9 cellular contexts compared by ENCODE assay signal in genomic region chr15:77654975-77655374, GRCh38. TPM values are rescaled to one million over a fixed set of nuclear protein-coding genes. Genes with fewer than 3 reads are reported as not detected.
A peak's percentile ranks its signal among the peaks of the same experiment; 100 is the strongest.
DNase-seq lines count a peak whose midpoint lies in the region; ATAC-seq and TF ChIP-seq lines count a peak whose summit lies in the region.
"Had no signal": no experiment of that assay in that cellular context is flagged by ENCODE, and none has a peak within 500 bp of the region (broad histone marks: within the 10 kb centered on the region; RNA-seq: fewer than 3 reads in every experiment).

No MANE protein-coding gene starts in this region.

- no peak overlapping the region for H2BK15ac ChIP-seq in mesendoderm (replicated peaks; ENCODE audit: low read depth)

- H3K4me3 ChIP-seq in DOHH2 (ENCODE audit: low read length), result no peak overlapping the region
- H3K4me3 ChIP-seq in astrocyte of the cerebellum (ENCODE audit: low read depth, low read length), result no peak overlapping the region
- H3K4me3 ChIP-seq in mesendoderm (ENCODE audit: low read length), result no peak overlapping the region

- H3K27ac Mint-ChIP-seq in activated CD4-positive, alpha-beta T cell treated with anti-CD3 and anti-CD28 coated beads, Interleukin-2, amount 10 ng/mL, durations not matched to agents 7 days and 5 days, result no peak overlapping the region
- H3K27ac Mint-ChIP-seq in stimulated activated naive B cell treated with anti-CD40 and anti-IgM and Interleukin-4, amounts not matched to agents 10 μg/mL and 1 μg/mL and 100 μg/mL, for 72 hours, result no peak overlapping the region

- POLR2A ChIA-PET in activated CD4-positive, alpha-beta T cell treated with anti-CD3 and anti-CD28 coated beads, Interleukin-2, amount 10 ng/mL, durations not matched to agents 7 days and 5 days (lab: Charles Lee), result no interaction called here

- H3K27ac ChIP-seq in DOHH2 (ENCODE audit: low read depth, low read length), result no peak overlapping the region
- H3K27ac ChIP-seq in mesendoderm (ENCODE audit: low read depth, low read length), result no peak overlapping the region

- H3K4me2 ChIP-seq in DOHH2 (ENCODE audit: low read length) (no peak overlapping the region), mesendoderm (ENCODE audit: low read length) (no peak overlapping the region)

- H3K79me1 ChIP-seq in mesendoderm (ENCODE audit: low read length), result no peaks in the 10 kb centered on the region

- no peak overlapping the region for H4K5ac ChIP-seq in mesendoderm (ENCODE audit: low read length)

- H4K20me1 ChIP-seq in DOHH2 (ENCODE audit: control insufficient read depth, insufficient read depth, low read depth, low read length), result no peaks in the 10 kb centered on the region

- DNase-seq in HuH-7 (ENCODE audit: low spot score) (peak; percentile 90), astrocyte of the cerebellum (ENCODE audit: low read depth) (no peak), mesendoderm (peak; percentile 75), pons (ENCODE audit: low spot score) (no peak), DMS153 (lab: John Stamatoyannopoulos, UW) (no peak)
- DNase-seq in activated CD4-positive, alpha-beta T cell treated with anti-CD3 and anti-CD28 coated beads, Interleukin-2, amount 10 ng/mL, durations not matched to agents 7 days and 5 days, result no peak
- no peak for DNase-seq in stimulated activated naive B cell treated with anti-CD40 and anti-IgM and Interleukin-4, amounts not matched to agents 10 μg/mL and 1 μg/mL and 100 μg/mL, for 72 hours
- DNase-seq: stimulated activated CD4-positive, alpha-beta T cell treated with anti-CD3 and anti-CD28 coated beads, Interleukin-2, amount 100 ng/mL, for 48 hours had no signal

- TF ChIP-seq CTCF in DOHH2 (IDR thresholded peaks at IDR 0.05; ENCODE audit: low read depth, low read length, poor library complexity, severe bottlenecking), result peak; percentile 51
- peak; percentile 40 for TF ChIP-seq CTCF in astrocyte of the cerebellum (IDR thresholded peaks at IDR 0.05; ENCODE audit: low read depth, low read length, missing control alignments)

- H2BK5ac ChIP-seq in mesendoderm (ENCODE audit: low read length), result no peak overlapping the region

- WGBS in mesendoderm (ENCODE audit: extremely low coverage, insufficient coverage, low lambda C conversion rate), result no CpG with 5 or more reads among the region's 4 CpGs

- H3K18ac ChIP-seq in mesendoderm (ENCODE audit: low read length), result no peak overlapping the region

- H2BK120ac ChIP-seq in mesendoderm (ENCODE audit: low read depth, low read length), result no peak overlapping the region

- no peak overlapping the region for H3K56ac ChIP-seq in mesendoderm (ENCODE audit: low read length)

- H3K9ac ChIP-seq in mesendoderm (ENCODE audit: low read length), result no peak overlapping the region

- no peak overlapping the region for H4K8ac ChIP-seq in mesendoderm (ENCODE audit: low read depth, low read length)

- H3K27me3 ChIP-seq in DOHH2 (ENCODE audit: control insufficient read depth, low read length), result peaks cover 25% of the 10 kb centered on the region
- H3K27me3 ChIP-seq in mesendoderm (ENCODE audit: insufficient read depth, low read length, poor library complexity), result no peaks in the 10 kb centered on the region

- H3K36me3 Mint-ChIP-seq in activated CD4-positive, alpha-beta T cell treated with anti-CD3 and anti-CD28 coated beads, Interleukin-2, amount 10 ng/mL, durations not matched to agents 7 days and 5 days (ENCODE audit: low read depth), result no peaks in the 10 kb centered on the region
- no peaks in the 10 kb centered on the region for H3K36me3 Mint-ChIP-seq in stimulated activated naive B cell treated with anti-CD40 and anti-IgM and Interleukin-4, amounts not matched to agents 10 μg/mL and 1 μg/mL and 100 μg/mL, for 72 hours

- no peaks in the 10 kb centered on the region for H3K9me3 Mint-ChIP-seq in activated CD4-positive, alpha-beta T cell treated with anti-CD3 and anti-CD28 coated beads, Interleukin-2, amount 10 ng/mL, durations not matched to agents 7 days and 5 days
- peaks cover 0 to 5% of the 10 kb centered on the region in 2 donors for H3K9me3 Mint-ChIP-seq in stimulated activated naive B cell treated with anti-CD40 and anti-IgM and Interleukin-4, amounts not matched to agents 10 μg/mL and 1 μg/mL and 100 μg/mL, for 72 hours

- no peak overlapping the region for H3K4ac ChIP-seq in mesendoderm (ENCODE audit: low read depth, low read length)

- no peaks in the 10 kb centered on the region for H3K4me1 Mint-ChIP-seq in activated CD4-positive, alpha-beta T cell treated with anti-CD3 and anti-CD28 coated beads, Interleukin-2, amount 10 ng/mL, durations not matched to agents 7 days and 5 days
- H3K4me1 Mint-ChIP-seq in stimulated activated naive B cell treated with anti-CD40 and anti-IgM and Interleukin-4, amounts not matched to agents 10 μg/mL and 1 μg/mL and 100 μg/mL, for 72 hours, result peaks cover 0 to under 1% of the 10 kb centered on the region in 2 donors

- no peaks in the 10 kb centered on the region for H3F3A ChIP-seq in DOHH2 (ENCODE audit: control insufficient read depth, insufficient read depth)

- no peak for ATAC-seq in stimulated activated naive B cell treated with anti-CD40 and anti-IgM and Interleukin-4, amounts not matched to agents 10 μg/mL and 1 μg/mL and 100 μg/mL, for 72 hours (replicated peaks)

- no peaks in the 10 kb centered on the region for H3K36me3 ChIP-seq in DOHH2 (ENCODE audit: control insufficient read depth, low read length)
- H3K36me3 ChIP-seq in mesendoderm (ENCODE audit: control insufficient read depth, insufficient read depth, low read length), result no peaks in the 10 kb centered on the region

- no peak overlapping the region for H2AK5ac ChIP-seq in mesendoderm (ENCODE audit: low read length)

- H3K9me2 ChIP-seq in DOHH2 (replicated peaks; ENCODE audit: control insufficient read depth, low read length), result no peaks in the 10 kb centered on the region

- H3K4me1 ChIP-seq in DOHH2 (ENCODE audit: control insufficient read depth, low read length), result no peaks in the 10 kb centered on the region
- H3K4me1 ChIP-seq in mesendoderm (ENCODE audit: control insufficient read depth, low read depth, low read length), result peaks cover 1% of the 10 kb centered on the region

- H3K23ac ChIP-seq in mesendoderm (ENCODE audit: low read length), result no peak overlapping the region

- H3K4me3 Mint-ChIP-seq in activated CD4-positive, alpha-beta T cell treated with anti-CD3 and anti-CD28 coated beads, Interleukin-2, amount 10 ng/mL, durations not matched to agents 7 days and 5 days, result no peak overlapping the region
- no peak overlapping the region for H3K4me3 Mint-ChIP-seq in stimulated activated naive B cell treated with anti-CD40 and anti-IgM and Interleukin-4, amounts not matched to agents 10 μg/mL and 1 μg/mL and 100 μg/mL, for 72 hours

- H3K9me3 ChIP-seq in DOHH2 (ENCODE audit: control insufficient read depth, insufficient read depth, low read length), result peaks cover 4% of the 10 kb centered on the region; the same call in 1 of the 2 replicates

- in situ Hi-C loops in astrocyte of the cerebellum (cut with HindIII; ENCODE audit: low sequenced_read_pairs), result loop anchor here (5.0 kb wide), 2 partner anchors 47 to 82 kb away; no protein-coding TSS in a partner anchor

- CTCF ChIA-PET in activated CD4-positive, alpha-beta T cell treated with anti-CD3 and anti-CD28 coated beads, Interleukin-2, amount 10 ng/mL, durations not matched to agents 7 days and 5 days (lab: Charles Lee), result interaction anchor here (0.6 kb wide), 1 partner anchor 9 kb away, joined by 3 read pairs; no protein-coding TSS in a partner anchor

- H3K79me2 ChIP-seq in DOHH2 (ENCODE audit: control insufficient read depth, low read length) (no peaks in the 10 kb centered on the region), mesendoderm (ENCODE audit: control insufficient read depth, insufficient read depth, low read length) (no peaks in the 10 kb centered on the region)

- peaks cover 10% of the 10 kb centered on the region for H3K27me3 Mint-ChIP-seq in activated CD4-positive, alpha-beta T cell treated with anti-CD3 and anti-CD28 coated beads, Interleukin-2, amount 10 ng/mL, durations not matched to agents 7 days and 5 days
- H3K27me3 Mint-ChIP-seq in stimulated activated naive B cell treated with anti-CD40 and anti-IgM and Interleukin-4, amounts not matched to agents 10 μg/mL and 1 μg/mL and 100 μg/mL, for 72 hours, result peaks cover 45 to 65% of the 10 kb centered on the region in 2 donors

RNA-seq across cellular contexts. Expression of gene LINGO1, which starts 22.3 kb away (rescaled TPM):
- 5.0 TPM for polyA plus RNA-seq in mesendoderm (2013, experiment 1 of 2)
- 4.7 TPM for polyA plus RNA-seq in mesendoderm (2013, experiment 2 of 2)
- not detected for total RNA-seq in activated CD4-positive, alpha-beta T cell treated with anti-CD3 and anti-CD28 coated beads, Interleukin-2, amount 10 ng/mL, durations not matched to agents 7 days and 5 days

Comparison
In these comparisons a context has a peak if more than half of its experiments do, and no peak if none do; other contexts are left out.
1. DNase-seq: peak in HuH-7 (single experiment) and mesendoderm (single experiment); none in astrocyte of the cerebellum (single experiment), activated CD4-positive, alpha-beta T cell treated with anti-CD3 and anti-CD28 coated beads, Interleukin-2, amount 10 ng/mL, durations not matched to agents 7 days and 5 days (single experiment), pons (single experiment), stimulated activated naive B cell treated with anti-CD40 and anti-IgM and Interleukin-4, amounts not matched to agents 10 μg/mL and 1 μg/mL and 100 μg/mL, for 72 hours (single experiment) and DMS153 (single experiment).